ENCODE assay signal across 21 cellular contexts in the genomic region with DNA sequence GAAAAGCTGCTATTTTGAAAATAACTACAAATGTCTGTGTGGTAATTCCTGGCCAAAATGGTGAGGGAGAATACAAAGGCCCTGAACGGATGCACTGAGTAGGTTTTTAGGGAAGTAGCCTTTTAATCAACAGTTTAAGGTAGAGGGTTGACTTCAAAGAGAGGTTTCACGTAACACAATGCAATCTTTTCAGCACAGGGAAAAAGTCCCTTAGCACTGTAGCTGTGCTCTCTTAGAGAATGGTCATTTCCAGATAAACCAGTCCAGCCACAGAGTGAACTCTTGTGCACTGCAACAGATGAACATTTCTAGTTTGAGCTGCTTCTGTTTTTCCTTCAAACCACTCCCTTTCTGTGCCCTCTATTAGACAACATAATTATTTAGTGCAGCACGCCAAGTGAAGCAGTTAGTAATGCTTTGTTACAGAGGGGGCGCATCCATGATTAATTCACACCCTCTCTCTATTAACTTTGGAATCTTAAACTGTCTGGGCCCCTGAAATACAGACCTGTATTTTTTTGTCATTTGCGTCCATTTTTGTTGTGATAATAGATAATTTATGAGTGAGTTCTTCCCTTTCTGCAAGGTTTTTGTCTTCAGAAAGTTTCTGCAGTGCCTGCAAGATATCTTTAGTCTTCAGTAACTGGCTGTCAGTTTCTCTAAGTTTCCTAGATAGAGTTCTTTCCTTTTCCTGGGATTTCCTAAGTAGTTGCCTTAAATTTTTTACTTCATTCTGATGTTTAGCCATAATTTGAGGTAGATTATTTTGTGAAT. TPM values are rescaled to one million over a fixed set of nuclear protein-coding genes. Genes with fewer than 3 reads are reported as not detected.
DNase-seq lines count a peak whose midpoint lies in the region; TF ChIP-seq lines count a peak whose summit lies in the region.
"Had no signal": no experiment of that assay in that cellular context is flagged by ENCODE, and none has a peak within 500 bp of the region (broad histone marks: within the 10 kb centered on the region; RNA-seq: fewer than 3 reads in every experiment).

No MANE protein-coding gene starts in this region.

- POLR2A ChIA-PET in MCF 10A (lab: Yijun Ruan, JAX): interaction anchor here (1.5 to 1.7 kb wide), 2 partner anchors 22 to 42 kb away, joined by 3 to 4 read pairs; a partner anchor contains a TSS

- H3K27ac Mint-ChIP-seq in MCF 10A (ENCODE audit: low read depth, unreplicated experiment) (no peak overlapping the region), type B pancreatic cell (peak overlapping the region; percentile 83)
- H3K27ac Mint-ChIP-seq: activated CD4-positive, alpha-beta memory T cell treated with anti-CD3 and anti-CD28 coated beads, Interleukin-2, amount 10 ng/mL, durations not matched to agents 7 days and 5 days; activated naive CD4-positive, alpha-beta T cell treated with anti-CD3 and anti-CD28 coated beads for 36 hours; CD4-positive, alpha-beta memory T cell; HFFc6; naive thymus-derived CD4-positive, alpha-beta T cell had no signal

- TF ChIP-seq POLR2A in NB4 (IDR thresholded peaks at IDR 0.05; ENCODE audit: extremely low read depth, insufficient read length): no peak

- intact Hi-C loops in MCF 10A (cut with micrococcal nuclease): no loop called here

- no TSS peak for BruUV-seq in MCF 10A (replicated peaks; lab: Mats Ljungman, UMichigan)

- H3K27me3 Mint-ChIP-seq in MCF 10A (ENCODE audit: insufficient read depth, unreplicated experiment) (no peaks in the 10 kb centered on the region), type B pancreatic cell (no peaks in the 10 kb centered on the region)
- H3K27me3 Mint-ChIP-seq: CD4-positive, alpha-beta memory T cell; naive thymus-derived CD4-positive, alpha-beta T cell had no signal

- TF ChIP-seq CTCF in MCF 10A (IDR thresholded peaks at IDR 0.05; ENCODE audit: unreplicated experiment): no peak
- TF ChIP-seq CTCF in NB4 (IDR thresholded peaks at IDR 0.05; ENCODE audit: low read depth, low read length): no peak
- no peak for TF ChIP-seq CTCF in epithelial cell of esophagus (IDR thresholded peaks at IDR 0.05; ENCODE audit: insufficient read depth, low read depth, low read length, missing control alignments)
- TF ChIP-seq CTCF in type B pancreatic cell (conservative IDR thresholded peaks at IDR 0.05): no peak

- H3K4me3 Mint-ChIP-seq in MCF 10A (ENCODE audit: unreplicated experiment) (no peak overlapping the region), type B pancreatic cell (peak overlapping the region; percentile 66)
- H3K4me3 Mint-ChIP-seq: activated CD4-positive, alpha-beta memory T cell treated with anti-CD3 and anti-CD28 coated beads, Interleukin-2, amount 10 ng/mL, durations not matched to agents 7 days and 5 days; activated naive CD4-positive, alpha-beta T cell treated with anti-CD3 and anti-CD28 coated beads for 36 hours; CD4-positive, alpha-beta memory T cell; HFFc6; naive thymus-derived CD4-positive, alpha-beta T cell had no signal

- no peak overlapping the region for H3K4me3 ChIP-seq in NB4 (ENCODE audit: low read depth, low read length)
- no peak overlapping the region for H3K4me3 ChIP-seq in epithelial cell of esophagus (ENCODE audit: low read length)
- H3K4me3 ChIP-seq: skin epidermis had no signal

- no peaks in the 10 kb centered on the region for H3K36me3 Mint-ChIP-seq in MCF 10A (ENCODE audit: insufficient read depth, unreplicated experiment)
- no peaks in the 10 kb centered on the region for H3K36me3 Mint-ChIP-seq in type B pancreatic cell
- H3K36me3 Mint-ChIP-seq: CD4-positive, alpha-beta memory T cell; naive thymus-derived CD4-positive, alpha-beta T cell had no signal

- CTCF ChIA-PET in MCF 10A (lab: Yijun Ruan, JAX): interaction anchor here (0.6 to 3.9 kb wide), 5 partner anchors 19 to 754 kb away, joined by 3 to 14 read pairs (median 3); no protein-coding TSS in a partner anchor

- no peaks in the 10 kb centered on the region for H3K9me3 Mint-ChIP-seq in MCF 10A (ENCODE audit: unreplicated experiment)
- H3K9me3 Mint-ChIP-seq in type B pancreatic cell: no peaks in the 10 kb centered on the region
- H3K9me3 Mint-ChIP-seq: activated CD4-positive, alpha-beta memory T cell treated with anti-CD3 and anti-CD28 coated beads, Interleukin-2, amount 10 ng/mL, durations not matched to agents 7 days and 5 days; activated naive CD4-positive, alpha-beta T cell treated with anti-CD3 and anti-CD28 coated beads for 36 hours; CD4-positive, alpha-beta memory T cell; HFFc6; naive thymus-derived CD4-positive, alpha-beta T cell had no signal

- DNase-seq in T47D (ENCODE audit: low read depth in 1 of 2, low spot score in 1 of 2) (peak; percentile 10 to 62), MCF 10A (ENCODE audit: unreplicated experiment) (no peak), NB4 (ENCODE audit: low read depth) (peak; percentile 12), epithelial cell of esophagus (ENCODE audit: low read depth) (peak; percentile 29), type B pancreatic cell (ENCODE audit: extremely low spot score, unreplicated experiment) (no peak), CD1c-positive myeloid dendritic cell (ENCODE audit: extremely low spot score) (no peak), COR-L47 (lab: John Stamatoyannopoulos, UW) (no peak)
- no peak for DNase-seq in activated CD4-positive, alpha-beta T cell treated with anti-CD3 and anti-CD28 coated beads, Interleukin-2, amount 50 U/mL, for 48 hours
- DNase-seq: activated CD4-positive, alpha-beta memory T cell treated with anti-CD3 and anti-CD28 coated beads, Interleukin-2, amount 10 ng/mL, durations not matched to agents 7 days and 5 days; activated naive CD4-positive, alpha-beta T cell treated with anti-CD3 and anti-CD28 coated beads for 36 hours; activated T-cell treated with anti-CD3 and anti-CD28 coated beads, Interleukin-2, amount 50 U/mL, for 1 hour; aorta; CD4-positive, alpha-beta memory T cell; HFFc6; mammary epithelial cell; naive thymus-derived CD4-positive, alpha-beta T cell; NCI-H1694 treated with DMSO at 0.1 percent for 48 hours; NCI-H524 treated with DMSO at 0.1 percent for 48 hours; stimulated activated CD4-positive, alpha-beta T cell treated with anti-CD3 and anti-CD28 coated beads, Interleukin-4, amount 100 ng/mL, for 24 hours; T1000 had no signal

- in situ Hi-C loops in T47D (cut with HindIII; ENCODE audit: low pct_unique_long_range_greater_than_20kb, low sequenced_read_pairs): no loop called here

- H3K4me1 Mint-ChIP-seq in MCF 10A (ENCODE audit: insufficient read depth, unreplicated experiment): no peaks in the 10 kb centered on the region
- peaks cover 20% of the 10 kb centered on the region for H3K4me1 Mint-ChIP-seq in type B pancreatic cell (ENCODE audit: unreplicated experiment)
- H3K4me1 Mint-ChIP-seq: activated CD4-positive, alpha-beta memory T cell treated with anti-CD3 and anti-CD28 coated beads, Interleukin-2, amount 10 ng/mL, durations not matched to agents 7 days and 5 days; CD4-positive, alpha-beta memory T cell; naive thymus-derived CD4-positive, alpha-beta T cell had no signal

RNA-seq across cellular contexts. Expression of a gene that starts 22.9 kb away (rescaled TPM):
- 2.8 and 4.3 TPM in 2 replicates for total RNA-seq in MCF 10A (2022)
- 1.9 and 2.6 TPM in 2 replicates for total RNA-seq in type B pancreatic cell (ENCODE audit: low replicate concordance)
- total RNA-seq: activated CD4-positive, alpha-beta memory T cell treated with anti-CD3 and anti-CD28 coated beads, Interleukin-2, amount 10 ng/mL, durations not matched to agents 7 days and 5 days; CD4-positive, alpha-beta memory T cell; naive thymus-derived CD4-positive, alpha-beta T cell had no signal

RNA-seq across cellular contexts. Expression of a gene that starts 29.1 kb away (rescaled TPM):
- total RNA-seq in MCF 10A (2022) (11.3 and 15.9 TPM in 2 replicates), type B pancreatic cell (ENCODE audit: low replicate concordance) (2.2 and 2.8 TPM in 2 replicates)

Comparison
In these comparisons a context has a peak if more than half of its experiments do, and no peak if none do; other contexts are left out.
1. DNase-seq: peak in T47D (2 of 2), NB4 (single experiment) and epithelial cell of esophagus (single experiment); none in MCF 10A (single experiment), type B pancreatic cell (single experiment), CD1c-positive myeloid dendritic cell (single experiment), COR-L47 (single experiment) and activated CD4-positive, alpha-beta T cell treated with anti-CD3 and anti-CD28 coated beads, Interleukin-2, amount 50 U/mL, for 48 hours (0 of 2).